ENCODE assay signal across 14 cellular contexts in the genomic region with DNA sequence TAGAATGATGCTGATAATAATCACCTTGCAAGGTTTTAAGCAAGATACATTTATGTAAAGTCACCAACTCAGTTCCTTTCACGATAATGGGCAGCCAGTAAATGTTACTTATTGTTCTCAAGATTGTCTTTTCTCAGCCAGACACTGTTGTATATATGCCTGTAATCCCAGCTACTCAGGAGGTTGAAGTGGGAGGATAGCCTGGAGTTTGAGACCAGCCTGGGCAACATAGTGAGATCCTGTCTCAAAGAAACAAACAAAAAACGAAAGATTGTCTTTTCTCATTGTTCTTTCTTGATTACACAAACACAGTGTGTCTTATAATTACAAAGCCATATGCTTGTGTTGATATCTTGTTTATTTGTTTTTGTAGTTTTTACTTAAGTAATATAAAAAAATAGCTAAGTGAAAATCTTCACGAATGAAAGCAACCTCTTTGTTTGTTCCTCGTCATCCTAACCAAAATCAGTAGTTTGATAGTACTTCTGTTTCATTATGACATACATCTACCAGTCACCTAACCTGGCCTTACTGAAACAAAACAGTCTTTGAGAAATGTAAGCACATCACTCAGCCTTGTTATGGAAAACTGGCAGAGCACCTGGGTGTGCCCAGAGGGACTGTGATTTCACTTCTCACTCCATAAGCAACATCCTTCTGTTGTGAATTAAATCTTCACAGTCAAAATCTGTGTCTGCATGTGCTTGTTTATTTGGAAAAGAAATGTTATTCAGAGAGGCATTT.
DNase-seq lines count a peak whose midpoint lies in the region; ATAC-seq, FAIRE-seq and TF ChIP-seq lines count a peak whose summit lies in the region.
"Had no signal": no experiment of that assay in that cellular context is flagged by ENCODE, and none has a peak within 500 bp of the region (broad histone marks: within the 10 kb centered on the region; RNA-seq: fewer than 3 reads in every experiment).

No MANE protein-coding gene starts in this region.

- ATAC-seq in GM18520 (IDR thresholded peaks at IDR 0.05; ENCODE audit: unreplicated experiment), result peak; percentile 71
- peak; percentile 63 for ATAC-seq in GM21423 (IDR thresholded peaks at IDR 0.05; ENCODE audit: unreplicated experiment)
- ATAC-seq in HG03064 (IDR thresholded peaks at IDR 0.05; ENCODE audit: low read depth, unreplicated experiment), result peak; percentile 64
- no peak for ATAC-seq in K562
- ATAC-seq: gastroesophageal sphincter had no signal

- no peak overlapping the region for H2AFZ ChIP-seq in K562 (ENCODE audit: low read depth, low read length)

- no peak overlapping the region for H3K27ac ChIP-seq in K562 (ENCODE audit: extremely low read depth, low read depth, low read length)
- H3K27ac ChIP-seq: gastroesophageal sphincter, SJSA1 had no signal

- no peaks in the 10 kb centered on the region for H3K9me3 ChIP-seq in K562 (replicated peaks; ENCODE audit: control insufficient read depth, insufficient read depth, low read depth, low read length)
- H3K9me3 ChIP-seq in Caco-2, result no peaks in the 10 kb centered on the region
- H3K9me3 ChIP-seq: gastroesophageal sphincter, SJSA1 had no signal

- no peak overlapping the region for H3K9ac ChIP-seq in K562 (ENCODE audit: insufficient read depth in 1 of 2, low read depth in 2 of 2, low read length in 2 of 2)

- no peaks in the 10 kb centered on the region for H3K9me1 ChIP-seq in K562 (ENCODE audit: control insufficient read depth, insufficient read depth, low read length)

- H3K4me1 ChIP-seq in K562 (replicated peaks in 1 of 2; ENCODE audit: control insufficient read depth in 2 of 2, insufficient read depth in 2 of 2, low read length in 2 of 2), result peaks cover 0 to 4% of the 10 kb centered on the region in 2 experiments; a peak in 2 of 5 replicates
- H3K4me1 ChIP-seq in Caco-2, result no peaks in the 10 kb centered on the region
- H3K4me1 ChIP-seq: SJSA1 had no signal

- no peak for TF ChIP-seq POLR2A in K562 (conservative IDR thresholded peaks at IDR 0.05)

- TF ChIP-seq CTCF in K562 (IDR thresholded peaks at IDR 0.05 in 2 of 3, conservative IDR thresholded peaks at IDR 0.05 in 1 of 3; ENCODE audit: insufficient read depth in 2 of 3, low read depth in 1 of 3, low read length in 3 of 3) (no peak), Caco-2 (IDR thresholded peaks at IDR 0.05; ENCODE audit: insufficient read depth in 1 of 2, low read depth in 1 of 2, low read length in 1 of 2, severe bottlenecking in 1 of 2, unreplicated experiment in 1 of 2) (no peak)

- no peak overlapping the region for H3K4me3 ChIP-seq in K562
- H3K4me3 ChIP-seq in Caco-2 (ENCODE audit: low read depth, low read length), result no peak overlapping the region
- H3K4me3 ChIP-seq: gastroesophageal sphincter, SJSA1 had no signal

- in situ Hi-C loops in K562 (cut with MboI), result no loop called here

- no peak for TF ChIP-seq EP300 in K562 (IDR thresholded peaks at IDR 0.05; ENCODE audit: low read length)

- POLR2A ChIA-PET in K562 (lab: Yijun Ruan, JAX), result interaction anchor here (0.8 to 1.0 kb wide), 2 partner anchors 10 to 56 kb away, joined by 3 to 4 read pairs; no protein-coding TSS in a partner anchor
- POLR2A ChIA-PET in Caco-2 (lab: Charles Lee), result no interaction called here

- TF ChIP-seq RAD21 in K562 (CRISPR knock-in tag; conservative IDR thresholded peaks at IDR 0.05 in 1 of 2, IDR thresholded peaks at IDR 0.05 in 1 of 2), result no peak

- no peak overlapping the region for H3K27ac Mint-ChIP-seq in Caco-2 (ENCODE audit: unreplicated experiment)

- WGBS in K562 (ENCODE audit: insufficient coverage, low coverage, missing lambda C conversion rate), result 31% methylated on average over 4 of the region's 4 CpGs

- CTCF ChIA-PET in K562 (lab: Yijun Ruan, JAX; ENCODE audit: low intra/inter-chr PET ratio), result no interaction called here
- CTCF ChIA-PET in Caco-2 (lab: Charles Lee), result interaction anchor here (0.6 kb wide), 1 partner anchor 439 kb away, joined by 3 read pairs; no protein-coding TSS in a partner anchor

- FAIRE-seq in K562 (lab: Jason Lieb, UNC), result peak; percentile 11

- DNase-seq in K562 (ENCODE audit: extremely low read depth in 1 of 4, low spot score in 3 of 4) (no peak), Ammon's horn (ENCODE audit: low spot score) (no peak), Caco-2 (no peak), iPS-NIHi7 (ENCODE audit: extremely low spot score) (no peak)
- no peak for DNase-seq in stimulated activated CD4-positive, alpha-beta T cell treated with anti-CD3 and anti-CD28 coated beads, Interleukin-2, amount 100 ng/mL, for 48 hours
- DNase-seq: DMS79 treated with DMSO at 0.1 percent for 48 hours; HCEC 1CT; midbrain; stimulated activated CD4-positive, alpha-beta T cell treated with anti-CD3 and anti-CD28 coated beads, Interleukin-12 subunit alpha, Interleukin-12 subunit beta, amount 100 ng/mL, for 4 hours had no signal

- no peaks in the 10 kb centered on the region for H3K36me3 ChIP-seq in K562 (ENCODE audit: control insufficient read depth, insufficient read depth, low read length)
- no peaks in the 10 kb centered on the region for H3K36me3 ChIP-seq in Caco-2 (ENCODE audit: control insufficient read depth, insufficient read depth, low read length)
- H3K36me3 ChIP-seq: gastroesophageal sphincter, SJSA1 had no signal

- BruUV-seq in K562 (replicated peaks; lab: Mats Ljungman, UMichigan), result no TSS peak
- no TSS peak for BruUV-seq in Caco-2 (replicated peaks; lab: Mats Ljungman, UMichigan)

- H3K9me3 Mint-ChIP-seq in Caco-2 (ENCODE audit: unreplicated experiment), result no peaks in the 10 kb centered on the region

- H3K27me3 ChIP-seq in K562 (ENCODE audit: control insufficient read depth in 2 of 2, insufficient read depth in 2 of 2, low read length in 2 of 2), result no peaks in the 10 kb centered on the region
- H3K27me3 ChIP-seq in Caco-2 (replicated peaks; ENCODE audit: control insufficient read depth, insufficient read depth, low read length), result no peaks in the 10 kb centered on the region
- H3K27me3 ChIP-seq: gastroesophageal sphincter, SJSA1 had no signal

- intact Hi-C loops in K562 (cut with micrococcal nuclease), result no loop called here
- intact Hi-C loops in Caco-2 (cut with micrococcal nuclease; ENCODE audit: unreplicated experiment), result no loop called here

- H3K4me1 Mint-ChIP-seq in Caco-2 (ENCODE audit: low read depth, unreplicated experiment), result no peaks in the 10 kb centered on the region

- H3K4me2 ChIP-seq in K562 (ENCODE audit: insufficient read depth, low read length), result no peak overlapping the region

- H3K4me3 Mint-ChIP-seq in Caco-2 (ENCODE audit: unreplicated experiment), result no peak overlapping the region

- H3K36me3 Mint-ChIP-seq in Caco-2 (ENCODE audit: insufficient read depth, unreplicated experiment), result no peaks in the 10 kb centered on the region

- H4K20me1 ChIP-seq in K562 (replicated peaks; ENCODE audit: control insufficient read depth, insufficient read depth, low read length), result no peaks in the 10 kb centered on the region

- H3K79me2 ChIP-seq in K562 (ENCODE audit: control insufficient read depth, insufficient read depth, low read length), result no peaks in the 10 kb centered on the region

- no peaks in the 10 kb centered on the region for H3K27me3 Mint-ChIP-seq in Caco-2 (ENCODE audit: insufficient read depth, unreplicated experiment)

TF ChIP-seq in K562, 482 proteins besides CTCF, POLR2A, EP300 and RAD21:
- 0 out of 2 replicates have a peak, but pooled peaks have one; percentile 35 for TF ChIP-seq ZNF121 (CRISPR knock-in tag; conservative IDR thresholded peaks at IDR 0.05)
- no peak for TF ChIP-seq NFIC (IDR thresholded peaks at IDR 0.05)
